Comparison of ENCODE assay signal across 27 cellular contexts in genomic region chr5:7686794-7687193, GRCh38.
DNase-seq lines count a peak whose midpoint lies in the region; TF ChIP-seq lines count a peak whose summit lies in the region.
"Had no signal": no experiment of that assay in that cellular context is flagged by ENCODE, and none has a peak within 500 bp of the region (broad histone marks: within the 10 kb centered on the region; RNA-seq: fewer than 3 reads in every experiment).

No MANE protein-coding gene starts in this region.

- no peaks in the 10 kb centered on the region for H4K20me1 ChIP-seq in H9 (ENCODE audit: control insufficient read depth, insufficient read depth, insufficient read length)
- H4K20me1 ChIP-seq in neural progenitor cell (ENCODE audit: low read depth): no peaks in the 10 kb centered on the region

- H2BK5ac ChIP-seq in H9 (ENCODE audit: insufficient read length, low read length): no peak overlapping the region

- H3F3A ChIP-seq in neural progenitor cell (ENCODE audit: low read depth): no peaks in the 10 kb centered on the region

- H4K5ac ChIP-seq in H9 (ENCODE audit: insufficient read length, low read depth, low read length): no peak overlapping the region

- peak; percentile 12 to 45 for DNase-seq in NCI-H524 (lab: John Stamatoyannopoulos, UW)
- no peak for DNase-seq in NCI-H524 treated with DMSO at 0.1 percent for 48 hours (lab: John Stamatoyannopoulos, UW)
- DNase-seq in H9: no peak
- peak; percentile 16 for DNase-seq in SW480 (ENCODE audit: low spot score)
- DNase-seq in neural progenitor cell (ENCODE audit: low spot score): no peak
- no peak for DNase-seq in Kasumi-1 (lab: John Stamatoyannopoulos, UW)
- DNase-seq in stimulated activated CD4-positive, alpha-beta T cell treated with anti-CD3 and anti-CD28 coated beads, Interleukin-12 subunit alpha, Interleukin-12 subunit beta, amount 100 ng/mL, for 4 hours: no peak
- no peak for DNase-seq in NOMO-1 (lab: John Stamatoyannopoulos, UW; ENCODE audit: unreplicated experiment in 2 of 2)
- DNase-seq: activated CD4-positive, alpha-beta T cell treated with anti-CD3 and anti-CD28 coated beads, Interleukin-2, amount 50 U/mL, for 4 hours; activated CD8-positive, alpha-beta memory T cell treated with anti-CD3 and anti-CD28 coated beads, Interleukin-2, amount 10 ng/mL, durations not matched to agents 7 days and 5 days; activated gamma-delta T cell; activated naive CD8-positive, alpha-beta T cell treated with anti-CD3 and anti-CD28 coated beads, Interleukin-2, amount 10 ng/mL, durations not matched to agents 7 days and 5 days; activated T-cell treated with anti-CD3 and anti-CD28 coated beads, Interleukin-2, amount 50 U/mL, for 4 hours; hypothalamus; left lung; mesenchymal stem cell; NCI-H1048; NCI-H187; ovary; stimulated activated naive CD4-positive, alpha-beta T cell had no signal

- H3K4me3 ChIP-seq in neural progenitor cell: no peak overlapping the region
- H3K4me3 ChIP-seq: A549, ascending aorta, left lung, ovary, SK-N-MC, skin epidermis, suprapubic skin had no signal

- no peak overlapping the region for H2BK12ac ChIP-seq in H9 (ENCODE audit: insufficient read length, low read depth, low read length)

- H3K27me3 ChIP-seq in H9 (ENCODE audit: insufficient read depth, low read length) (no peaks in the 10 kb centered on the region), neural progenitor cell (no peaks in the 10 kb centered on the region)
- H3K27me3 ChIP-seq: ascending aorta, ovary, suprapubic skin had no signal

- H2AK5ac ChIP-seq in H9 (ENCODE audit: insufficient read length, low read length): no peak overlapping the region

- H3K27me3 Mint-ChIP-seq in H9 (ENCODE audit: low read depth) (no peaks in the 10 kb centered on the region), neural progenitor cell (ENCODE audit: insufficient read depth, low read depth) (peaks cover 2% of the 10 kb centered on the region)
- H3K27me3 Mint-ChIP-seq: activated CD8-positive, alpha-beta memory T cell treated with anti-CD3 and anti-CD28 coated beads, Interleukin-2, amount 10 ng/mL, durations not matched to agents 7 days and 5 days had no signal

- H3K27ac Mint-ChIP-seq in H9 (no peak overlapping the region), neural progenitor cell (no peak overlapping the region)
- H3K27ac Mint-ChIP-seq: activated CD8-positive, alpha-beta memory T cell treated with anti-CD3 and anti-CD28 coated beads, Interleukin-2, amount 10 ng/mL, durations not matched to agents 7 days and 5 days; activated naive CD8-positive, alpha-beta T cell treated with anti-CD3 and anti-CD28 coated beads, Interleukin-2, amount 10 ng/mL, durations not matched to agents 7 days and 5 days; T-helper 1 cell treated with Interleukin-12 subunit alpha and Interleukin-12 subunit beta and Interleukin-4 antibody, amounts not matched to agents 30 μg/mL and 1 μg/mL, for 36 hours had no signal

- WGBS in H9 (ENCODE audit: extremely low coverage, insufficient read length, low lambda C conversion rate): no CpG with 5 or more reads among the region's 1 CpG

- H3K36me3 ChIP-seq in neural progenitor cell: no peaks in the 10 kb centered on the region
- H3K36me3 ChIP-seq: ascending aorta, left lung, ovary, suprapubic skin had no signal

- H3K18ac ChIP-seq in H9 (ENCODE audit: insufficient read length, low read depth, low read length): no peak overlapping the region

- no peak overlapping the region for H4K91ac ChIP-seq in H9 (ENCODE audit: insufficient read length, low read depth, low read length)

- H3K23ac ChIP-seq in H9 (ENCODE audit: insufficient read length, low read depth, low read length): no peak overlapping the region

- no peak overlapping the region for H2BK15ac ChIP-seq in H9 (ENCODE audit: low read depth, low read length)

- H2AFZ ChIP-seq in H9 (ENCODE audit: low read length) (no peak overlapping the region), neural progenitor cell (replicated peaks) (no peak overlapping the region)

- H3K79me1 ChIP-seq in H9 (ENCODE audit: insufficient read depth, low read depth, low read length, poor library complexity, severe bottlenecking): no peaks in the 10 kb centered on the region

- H3K9me3 Mint-ChIP-seq in H9 (no peaks in the 10 kb centered on the region), neural progenitor cell (no peaks in the 10 kb centered on the region)
- H3K9me3 Mint-ChIP-seq: activated naive CD8-positive, alpha-beta T cell treated with anti-CD3 and anti-CD28 coated beads, Interleukin-2, amount 10 ng/mL, durations not matched to agents 7 days and 5 days; activated T-cell treated with anti-CD3 and anti-CD28 coated beads, Interleukin-2, amount 50 U/mL, for 4 hours; T-helper 1 cell treated with Interleukin-12 subunit alpha and Interleukin-12 subunit beta and Interleukin-4 antibody, amounts not matched to agents 30 μg/mL and 1 μg/mL, for 36 hours had no signal

- peaks cover 4% of the 10 kb centered on the region in 2 experiments for H3K4me1 Mint-ChIP-seq in H9
- peaks cover 5% of the 10 kb centered on the region for H3K4me1 Mint-ChIP-seq in neural progenitor cell
- H3K4me1 Mint-ChIP-seq: activated CD8-positive, alpha-beta memory T cell treated with anti-CD3 and anti-CD28 coated beads, Interleukin-2, amount 10 ng/mL, durations not matched to agents 7 days and 5 days; activated naive CD8-positive, alpha-beta T cell treated with anti-CD3 and anti-CD28 coated beads, Interleukin-2, amount 10 ng/mL, durations not matched to agents 7 days and 5 days had no signal

- no peak overlapping the region for H3K14ac ChIP-seq in H9 (ENCODE audit: insufficient read depth, low read length)

- no peaks in the 10 kb centered on the region for H3K79me2 ChIP-seq in H9 (ENCODE audit: insufficient read depth, low read length)
- H3K79me2 ChIP-seq in neural progenitor cell (ENCODE audit: low read depth): no peaks in the 10 kb centered on the region

- H4K8ac ChIP-seq in H9 (replicated peaks; ENCODE audit: insufficient read length, low read depth, low read length): no peak overlapping the region

- H3K9me3 ChIP-seq in H9 (ENCODE audit: control insufficient read depth, low read depth, low read length): no peaks in the 10 kb centered on the region
- no peaks in the 10 kb centered on the region for H3K9me3 ChIP-seq in neural progenitor cell (ENCODE audit: low read depth)
- H3K9me3 ChIP-seq: A549, ascending aorta, left lung, ovary, suprapubic skin had no signal

- H3K4me1 ChIP-seq in H9 (ENCODE audit: insufficient read depth, low read length) (no peaks in the 10 kb centered on the region), neural progenitor cell (peaks cover 3% of the 10 kb centered on the region)
- H3K4me1 ChIP-seq: A549, ascending aorta, left lung, suprapubic skin had no signal

- H2BK120ac ChIP-seq in H9 (ENCODE audit: low read depth, low read length, poor library complexity, severe bottlenecking): no peak overlapping the region

- H3T11ph ChIP-seq in H9 (ENCODE audit: low read length): no peak overlapping the region

- peaks cover 0 to 5% (median 2%) of the 10 kb centered on the region in 3 experiments; a peak in 3 of 7 replicates for H3K36me3 Mint-ChIP-seq in H9 (ENCODE audit: insufficient read depth in 1 of 3, low read depth in 3 of 3)
- H3K36me3 Mint-ChIP-seq in neural progenitor cell: no peaks in the 10 kb centered on the region
- H3K36me3 Mint-ChIP-seq: activated CD8-positive, alpha-beta memory T cell treated with anti-CD3 and anti-CD28 coated beads, Interleukin-2, amount 10 ng/mL, durations not matched to agents 7 days and 5 days; activated naive CD8-positive, alpha-beta T cell treated with anti-CD3 and anti-CD28 coated beads, Interleukin-2, amount 10 ng/mL, durations not matched to agents 7 days and 5 days had no signal

- no peaks in the 10 kb centered on the region for H3K23me2 ChIP-seq in H9 (ENCODE audit: insufficient read length, low read depth, low read length, poor library complexity, severe bottlenecking)

- H3K4me3 Mint-ChIP-seq in H9 (no peak overlapping the region), neural progenitor cell (no peak overlapping the region)
- H3K4me3 Mint-ChIP-seq: activated CD8-positive, alpha-beta memory T cell treated with anti-CD3 and anti-CD28 coated beads, Interleukin-2, amount 10 ng/mL, durations not matched to agents 7 days and 5 days; activated naive CD8-positive, alpha-beta T cell treated with anti-CD3 and anti-CD28 coated beads, Interleukin-2, amount 10 ng/mL, durations not matched to agents 7 days and 5 days; activated T-cell treated with anti-CD3 and anti-CD28 coated beads, Interleukin-2, amount 50 U/mL, for 4 hours; T-helper 1 cell treated with Interleukin-12 subunit alpha and Interleukin-12 subunit beta and Interleukin-4 antibody, amounts not matched to agents 30 μg/mL and 1 μg/mL, for 36 hours had no signal

- H3K4me2 ChIP-seq in H9 (ENCODE audit: insufficient read depth, insufficient read length, low read length): no peak overlapping the region
- H3K4me2 ChIP-seq in neural progenitor cell: no peak overlapping the region
- H3K4me2 ChIP-seq: A549 had no signal

- H2BK20ac ChIP-seq in H9 (ENCODE audit: low read depth, low read length, poor library complexity, severe bottlenecking): no peak overlapping the region

- H3K56ac ChIP-seq in H9 (ENCODE audit: insufficient read length, low read depth, low read length): no peak overlapping the region

- TF ChIP-seq CTCF in H9 (conservative IDR thresholded peaks at IDR 0.05) (peak; percentile 53; the same call in 2 of the 3 replicates), neural progenitor cell (IDR thresholded peaks at IDR 0.05) (peak; percentile 22)

- no peak overlapping the region for H3K4ac ChIP-seq in H9 (ENCODE audit: low read depth, low read length)

- H3K27ac ChIP-seq in H9 (ENCODE audit: insufficient read length, low read depth, low read length) (no peak overlapping the region), neural progenitor cell (no peak overlapping the region)
- H3K27ac ChIP-seq: A549, ascending aorta, left lung, ovary, RWPE1, SK-N-MC, skin epidermis, suprapubic skin had no signal

- H3K9ac ChIP-seq in H9 (ENCODE audit: extremely low read depth, insufficient read length, low read length) (no peak overlapping the region), neural progenitor cell (no peak overlapping the region)

Comparison
In these comparisons a context has a peak if more than half of its experiments do, and no peak if none do; other contexts are left out.
1. DNase-seq: peak in NCI-H524 (2 of 2) and SW480 (single experiment); none in NCI-H524 treated with DMSO at 0.1 percent for 48 hours (single experiment), H9 (single experiment), neural progenitor cell (single experiment), Kasumi-1 (0 of 2), stimulated activated CD4-positive, alpha-beta T cell treated with anti-CD3 and anti-CD28 coated beads, Interleukin-12 subunit alpha, Interleukin-12 subunit beta, amount 100 ng/mL, for 4 hours (single experiment) and NOMO-1 (0 of 2).